In genomic region chr18:26868968-26869586, GRCh38 we compare ENCODE assay signal across 28 cellular contexts. TPM values are rescaled to one million over a fixed set of nuclear protein-coding genes. Genes with fewer than 3 reads are reported as not detected.
DNase-seq lines count a peak whose midpoint lies in the region; TF ChIP-seq lines count a peak whose summit lies in the region.
"Had no signal": no experiment of that assay in that cellular context is flagged by ENCODE, and none has a peak within 500 bp of the region (broad histone marks: within the 10 kb centered on the region; RNA-seq: fewer than 3 reads in every experiment).

No MANE protein-coding gene starts in this region.

- H3K36me3 ChIP-seq in mucosa of rectum (ENCODE audit: control insufficient read depth in 2 of 2, insufficient read depth in 2 of 2, low read length in 2 of 2) (no peaks in the 10 kb centered on the region), WERI-Rb-1 (no peaks in the 10 kb centered on the region)
- H3K36me3 ChIP-seq: heart left ventricle, transverse colon had no signal

- H3K27me3 ChIP-seq in mucosa of rectum (ENCODE audit: control insufficient read depth in 2 of 2, insufficient read depth in 2 of 2, low read length in 2 of 2) = peaks cover 0 to 6% of the 10 kb centered on the region in 2 donors
- H3K27me3 ChIP-seq in WERI-Rb-1 (ENCODE audit: insufficient read depth, low read depth, severe bottlenecking) = no peaks in the 10 kb centered on the region

- H3K4me1 ChIP-seq in mucosa of rectum (ENCODE audit: control insufficient read depth in 2 of 2, insufficient read depth in 2 of 2, low read length in 2 of 2) = peaks cover 3 to 4% of the 10 kb centered on the region in 2 donors

- no peak for TF ChIP-seq CTCF in WERI-Rb-1 (IDR thresholded peaks at IDR 0.05; ENCODE audit: low read depth, low read length)

- H3K9me3 ChIP-seq in mucosa of rectum (ENCODE audit: control insufficient read depth in 2 of 2, low read length in 2 of 2) (no peaks in the 10 kb centered on the region), WERI-Rb-1 (ENCODE audit: severe bottlenecking) (no peaks in the 10 kb centered on the region)
- H3K9me3 ChIP-seq: heart left ventricle, transverse colon had no signal

- H3K9ac ChIP-seq in mucosa of rectum (ENCODE audit: low read depth in 1 of 2, low read length in 2 of 2) = no peak overlapping the region

- DNase-seq in NCI-H2171 treated with DMSO at 0.1 percent for 48 hours (lab: John Stamatoyannopoulos, UW) (peak; percentile 15), NCI-H2171 (lab: John Stamatoyannopoulos, UW) (no peak), WERI-Rb-1 (no peak), epidermal melanocyte (ENCODE audit: insufficient read length, low spot score) (no peak)
- no peak for DNase-seq in activated CD4-positive, alpha-beta T cell treated with anti-CD3 and anti-CD28 coated beads, Interleukin-2, amount 50 U/mL, for 4 hours
- DNase-seq: activated CD4-positive, alpha-beta T cell treated with anti-CD3 and anti-CD28 coated beads for 48 hours; activated naive CD4-positive, alpha-beta T cell treated with anti-CD3 and anti-CD28 coated beads, Interleukin-2, amount 10 ng/mL, durations not matched to agents 7 days and 5 days; activated T-cell treated with anti-CD3 and anti-CD28 coated beads, Interleukin-2, amount 50 U/mL, for 72 hours; amniotic stem cell; CD4-positive, alpha-beta memory T cell; central memory CD4-positive, alpha-beta T cell; heart left ventricle; KG1; left cardiac atrium; MM.1S; naive thymus-derived CD8-positive, alpha-beta T cell; NCI-H1436; stimulated activated CD4-positive, alpha-beta T cell treated with anti-CD3 and anti-CD28 coated beads, Interleukin-15, amount 100 ng/mL, for 24 hours; transverse colon had no signal

- peak overlapping the region; percentile 81 for H3K27ac ChIP-seq in cingulate gyrus (ENCODE audit: low read depth, low read length)
- H3K27ac ChIP-seq in mucosa of rectum (ENCODE audit: low read depth in 2 of 2, low read length in 2 of 2) = no peak overlapping the region
- H3K27ac ChIP-seq in temporal lobe (ENCODE audit: low read depth, low read length) = peak overlapping the region; percentile 28
- no peak overlapping the region for H3K27ac ChIP-seq in WERI-Rb-1
- H3K27ac ChIP-seq: 22Rv1, transverse colon had no signal

- peak overlapping the region; percentile 2 to 26 for H3K4me3 ChIP-seq in mucosa of rectum (ENCODE audit: low read length in 2 of 2)
- no peak overlapping the region for H3K4me3 ChIP-seq in WERI-Rb-1 (ENCODE audit: low read depth, low read length)
- H3K4me3 ChIP-seq: heart left ventricle, transverse colon had no signal

RNA-seq across cellular contexts. Expression of gene AQP4, which starts 3.6 kb away (rescaled TPM):
- 84.8 TPM for total RNA-seq in temporal lobe
- total RNA-seq: activated T-cell treated with anti-CD3 and anti-CD28 coated beads, Interleukin-2, amount 50 U/mL, for 72 hours; CD4-positive, alpha-beta memory T cell; dermis microvascular lymphatic vessel endothelial cell; endothelial cell of umbilical vein; mesenteric fat pad; naive thymus-derived CD8-positive, alpha-beta T cell; NCI-H460; osteocyte had no signal

Comparison
In these comparisons a context has a peak if more than half of its experiments do, and no peak if none do; other contexts are left out.
1. H3K27ac ChIP-seq: peak in cingulate gyrus (single experiment) and temporal lobe (single experiment); none in mucosa of rectum (0 of 2) and WERI-Rb-1 (single experiment).